Comparison of ENCODE assay signal across 1 cellular context in the genomic region with DNA sequence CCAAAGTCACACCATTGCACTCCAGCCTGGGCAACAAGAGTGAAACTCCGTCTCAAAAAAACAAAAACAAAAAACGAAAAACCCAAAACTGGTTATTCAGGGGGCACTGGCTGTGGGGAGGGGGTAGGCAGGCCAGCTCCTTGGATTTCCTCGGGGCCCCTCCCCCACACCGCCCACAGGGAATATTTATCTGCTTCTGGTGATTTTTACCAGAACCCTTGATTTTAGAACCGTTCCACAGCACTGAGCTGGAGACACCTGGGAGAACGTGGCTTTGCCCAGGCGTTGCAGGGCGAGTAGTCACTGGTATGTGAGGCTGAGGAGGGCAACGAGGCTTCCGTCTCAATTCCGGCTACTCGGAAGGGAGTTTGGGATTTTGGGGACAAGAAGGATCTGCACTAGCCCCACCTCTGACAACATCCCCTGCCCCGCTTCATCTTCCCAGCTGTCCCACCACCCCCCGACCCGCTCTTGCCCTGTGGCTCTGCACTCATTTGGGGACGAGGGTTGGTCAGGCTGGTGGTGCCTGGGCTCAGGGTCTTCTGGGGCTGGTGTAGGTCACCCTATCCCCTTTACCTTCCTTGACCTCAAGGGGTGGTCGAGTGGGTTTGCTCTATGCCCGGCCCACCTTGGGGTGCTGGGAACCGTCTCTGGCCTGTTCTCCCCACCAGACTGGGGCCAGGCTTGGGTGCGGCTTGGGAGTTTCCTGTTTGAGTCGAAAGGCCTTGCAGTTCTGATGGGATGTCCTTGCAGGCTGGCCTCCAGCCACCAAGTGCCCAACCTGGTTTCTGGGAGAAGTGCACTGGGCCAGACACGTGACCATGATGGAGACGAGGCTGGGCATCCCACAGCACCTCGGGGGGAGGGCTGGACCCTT.
TF ChIP-seq lines count a peak whose summit lies in the region.

No MANE protein-coding gene starts in this region.

TF ChIP-seq in IMR-90, 13 proteins besides CTCF, POLR2A, EP300 and RAD21 (continued from another document):
- TF ChIP-seq, protein P1, sequence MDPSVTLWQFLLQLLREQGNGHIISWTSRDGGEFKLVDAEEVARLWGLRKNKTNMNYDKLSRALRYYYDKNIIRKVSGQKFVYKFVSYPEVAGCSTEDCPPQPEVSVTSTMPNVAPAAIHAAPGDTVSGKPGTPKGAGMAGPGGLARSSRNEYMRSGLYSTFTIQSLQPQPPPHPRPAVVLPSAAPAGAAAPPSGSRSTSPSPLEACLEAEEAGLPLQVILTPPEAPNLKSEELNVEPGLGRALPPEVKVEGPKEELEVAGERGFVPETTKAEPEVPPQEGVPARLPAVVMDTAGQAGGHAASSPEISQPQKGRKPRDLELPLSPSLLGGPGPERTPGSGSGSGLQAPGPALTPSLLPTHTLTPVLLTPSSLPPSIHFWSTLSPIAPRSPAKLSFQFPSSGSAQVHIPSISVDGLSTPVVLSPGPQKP (IDR thresholded peaks at IDR 0.05; ENCODE audit: borderline replicate concordance, low read depth, low read length), result no peak
- no peak for TF ChIP-seq MXI1 (IDR thresholded peaks at IDR 0.05; ENCODE audit: borderline replicate concordance, low read depth, low read length)
- TF ChIP-seq, protein P2, sequence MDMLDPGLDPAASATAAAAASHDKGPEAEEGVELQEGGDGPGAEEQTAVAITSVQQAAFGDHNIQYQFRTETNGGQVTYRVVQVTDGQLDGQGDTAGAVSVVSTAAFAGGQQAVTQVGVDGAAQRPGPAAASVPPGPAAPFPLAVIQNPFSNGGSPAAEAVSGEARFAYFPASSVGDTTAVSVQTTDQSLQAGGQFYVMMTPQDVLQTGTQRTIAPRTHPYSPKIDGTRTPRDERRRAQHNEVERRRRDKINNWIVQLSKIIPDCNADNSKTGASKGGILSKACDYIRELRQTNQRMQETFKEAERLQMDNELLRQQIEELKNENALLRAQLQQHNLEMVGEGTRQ (IDR thresholded peaks at IDR 0.05; ENCODE audit: low read depth, low read length), result no peak
- TF ChIP-seq MAZ (IDR thresholded peaks at IDR 0.05; ENCODE audit: borderline replicate concordance, low read depth, low read length), result no peak
- TF ChIP-seq RCOR1 (IDR thresholded peaks at IDR 0.05; ENCODE audit: insufficient replicate concordance, low read length), result no peak
- no peak for TF ChIP-seq FOS (IDR thresholded peaks at IDR 0.05; ENCODE audit: low read depth, low read length)
- TF ChIP-seq MAFK (IDR thresholded peaks at IDR 0.05; ENCODE audit: low read depth, low read length), result no peak
- no peak for TF ChIP-seq BHLHE40 (IDR thresholded peaks at IDR 0.05; ENCODE audit: low read depth, low read length)
- no peak for TF ChIP-seq CHD1 (IDR thresholded peaks at IDR 0.05; ENCODE audit: low read depth, low read length)
- no peak for TF ChIP-seq CEBPB (IDR thresholded peaks at IDR 0.05; ENCODE audit: low read depth, low read length)
